ENCODE assay signal across 12 cellular contexts in genomic region chr22:38501797-38502672, GRCh38. TPM values are rescaled to one million over a fixed set of nuclear protein-coding genes. Genes with fewer than 3 reads are reported as not detected.
A peak's percentile ranks its signal among the peaks of the same experiment; 100 is the strongest.
DNase-seq lines count a peak whose midpoint lies in the region; TF ChIP-seq lines count a peak whose summit lies in the region.
"Had no signal": no experiment of that assay in that cellular context is flagged by ENCODE, and none has a peak within 500 bp of the region (broad histone marks: within the 10 kb centered on the region; RNA-seq: fewer than 3 reads in every experiment).

No MANE protein-coding gene starts in this region.

- peaks cover 56% of the 10 kb centered on the region for H3K4me1 ChIP-seq in CD8-positive, alpha-beta memory T cell (ENCODE audit: insufficient read depth, low read length)
- peaks cover 59% of the 10 kb centered on the region for H3K4me1 ChIP-seq in Loucy (ENCODE audit: insufficient read depth, low read length, poor library complexity, severe bottlenecking)
- peaks cover 26% of the 10 kb centered on the region for H3K4me1 ChIP-seq in neuron (ENCODE audit: insufficient read depth, low read length)

- peaks cover 11 to 81% (median 26%) of the 10 kb centered on the region in 3 donors for H3K36me3 Mint-ChIP-seq in CD8-positive, alpha-beta memory T cell

- H3K27ac Mint-ChIP-seq in CD8-positive, alpha-beta memory T cell: peak overlapping the region; percentile 44 to 98 (median 88)

- peaks cover 0 to 1% (median 0%) of the 10 kb centered on the region in 5 donors for H3K9me3 Mint-ChIP-seq in CD8-positive, alpha-beta memory T cell

- CTCF ChIA-PET in CD8-positive, alpha-beta memory T cell (lab: Charles Lee): interaction anchor here (0.8 to 1.8 kb wide), 3 partner anchors 14 to 450 kb away, joined by 3 to 5 read pairs (median 3); no protein-coding TSS in a partner anchor

- H3K4me2 ChIP-seq in Loucy (ENCODE audit: low read depth, low read length, poor library complexity, severe bottlenecking): peak overlapping the region; percentile 99

- no peak overlapping the region for H3K27ac ChIP-seq in CD8-positive, alpha-beta memory T cell (ENCODE audit: low read depth, low read length)
- H3K27ac ChIP-seq in coronary artery: peak overlapping the region in 1 of 2 donors; percentile 12

- H3K79me2 ChIP-seq in Loucy (ENCODE audit: insufficient read depth, low read length): peaks cover 95% of the 10 kb centered on the region

- POLR2A ChIA-PET in CD8-positive, alpha-beta memory T cell (lab: Charles Lee): interaction anchor here (0.5 to 1.5 kb wide), 4 partner anchors 10 to 195 kb away, joined by 3 to 5 read pairs (median 4); no protein-coding TSS in a partner anchor

- peak overlapping the region; percentile 87 to 97 (median 93) for H3K4me3 Mint-ChIP-seq in CD8-positive, alpha-beta memory T cell

- H3K27me3 ChIP-seq in CD8-positive, alpha-beta memory T cell (ENCODE audit: insufficient read depth, low read length, poor library complexity, severe bottlenecking): no peaks in the 10 kb centered on the region
- H3K27me3 ChIP-seq in Loucy (ENCODE audit: insufficient read depth, low read length, poor library complexity, severe bottlenecking) (no peaks in the 10 kb centered on the region), neuron (ENCODE audit: insufficient read depth, low read length) (no peaks in the 10 kb centered on the region)

- TF ChIP-seq CTCF in Loucy (conservative IDR thresholded peaks at IDR 0.05; ENCODE audit: low read length): no peak
- TF ChIP-seq CTCF in coronary artery (IDR thresholded peaks at IDR 0.05): no peak

- peaks cover 0 to 12% of the 10 kb centered on the region in 2 donors for H3K27me3 Mint-ChIP-seq in CD8-positive, alpha-beta memory T cell

- peak overlapping the region; percentile 1 for H3K4me3 ChIP-seq in CD8-positive, alpha-beta memory T cell (ENCODE audit: low read length)
- H3K4me3 ChIP-seq in Loucy (ENCODE audit: low read length, poor library complexity, severe bottlenecking) (peak overlapping the region; percentile 91), coronary artery (peak overlapping the region; percentile 98), neuron (ENCODE audit: low read length) (peak overlapping the region; percentile 96)
- H3K4me3 ChIP-seq: lung had no signal

- no peaks in the 10 kb centered on the region for H3K9me2 ChIP-seq in Loucy (replicated peaks; ENCODE audit: low read depth, low read length)

- peaks cover 42% of the 10 kb centered on the region for H3K36me3 ChIP-seq in CD8-positive, alpha-beta memory T cell (ENCODE audit: insufficient read depth, low read length)
- H3K36me3 ChIP-seq in Loucy (ENCODE audit: insufficient read depth, low read length) (peaks cover 42% of the 10 kb centered on the region), neuron (ENCODE audit: insufficient read depth, low read length) (peaks cover 76% of the 10 kb centered on the region)

- H3F3A ChIP-seq in Loucy (ENCODE audit: low read depth): no peaks in the 10 kb centered on the region

- peak overlapping the region; percentile 91 for H3K9ac ChIP-seq in Loucy (ENCODE audit: low read depth, low read length, poor library complexity, severe bottlenecking)

- H2AFZ ChIP-seq in Loucy (ENCODE audit: low read length): no peak overlapping the region
- H2AFZ ChIP-seq in neuron (ENCODE audit: low read depth, low read length): no peak overlapping the region

- no peak for DNase-seq in CD8-positive, alpha-beta memory T cell
- DNase-seq in coronary artery (ENCODE audit: low spot score) (no peak), glomerular visceral epithelial cell (ENCODE audit: extremely low spot score) (no peak), SW 1271 (lab: John Stamatoyannopoulos, UW) (no peak), NCI-H82 (lab: John Stamatoyannopoulos, UW) (no peak)
- DNase-seq in activated effector memory CD4-positive, alpha-beta T cell treated with anti-CD3 and anti-CD28 coated beads, Interleukin-2, amount 50 U/mL, for 16 hours: no peak
- DNase-seq: NCI-H510A; stimulated activated CD4-positive, alpha-beta T cell treated with anti-CD3 and anti-CD28 coated beads, Interleukin-4, amount 100 ng/mL, for 1 hour had no signal

- no peaks in the 10 kb centered on the region for H3K9me3 ChIP-seq in CD8-positive, alpha-beta memory T cell (ENCODE audit: low read length)
- H3K9me3 ChIP-seq in Loucy (ENCODE audit: insufficient read depth, low read depth, low read length): no peaks in the 10 kb centered on the region
- H3K9me3 ChIP-seq in neuron (ENCODE audit: low read length): no peaks in the 10 kb centered on the region

- peaks cover 81% of the 10 kb centered on the region for H4K20me1 ChIP-seq in Loucy (ENCODE audit: insufficient read depth, low read length, poor library complexity, severe bottlenecking)

- peaks cover 62 to 71% (median 68%) of the 10 kb centered on the region in 3 donors for H3K4me1 Mint-ChIP-seq in CD8-positive, alpha-beta memory T cell

RNA-seq across cellular contexts. Expression of gene DDX17, which starts 4.1 kb away (rescaled TPM):
- 100 to 1,000 TPM; 358 to 369 TPM for total RNA-seq in CD8-positive, alpha-beta memory T cell
- 41.4 TPM for polyA plus RNA-seq in CD8-positive, alpha-beta memory T cell

RNA-seq across cellular contexts. Expression of gene KDELR3, which starts 34.1 kb away (rescaled TPM):
- under 1 TPM; 0.13 to 0.33 TPM for total RNA-seq in CD8-positive, alpha-beta memory T cell
- 0.45 TPM for polyA plus RNA-seq in CD8-positive, alpha-beta memory T cell

RNA-seq across cellular contexts. Expression of gene KCNJ4, which starts 47.0 kb away (rescaled TPM):
- not detected for total RNA-seq in CD8-positive, alpha-beta memory T cell
- polyA plus RNA-seq in CD8-positive, alpha-beta memory T cell: not detected
- total RNA-seq: lung had no signal
- polyA plus RNA-seq: adipose tissue, lung had no signal

Comparison
In these comparisons a context has a peak if more than half of its experiments do, and no peak if none do; other contexts are left out.
1. H3K4me3 ChIP-seq: peak in every context shown above with its lines; median percentile 98 in coronary artery; 96 in neuron; 91 in Loucy; 1 in CD8-positive, alpha-beta memory T cell.